In the genomic region with DNA sequence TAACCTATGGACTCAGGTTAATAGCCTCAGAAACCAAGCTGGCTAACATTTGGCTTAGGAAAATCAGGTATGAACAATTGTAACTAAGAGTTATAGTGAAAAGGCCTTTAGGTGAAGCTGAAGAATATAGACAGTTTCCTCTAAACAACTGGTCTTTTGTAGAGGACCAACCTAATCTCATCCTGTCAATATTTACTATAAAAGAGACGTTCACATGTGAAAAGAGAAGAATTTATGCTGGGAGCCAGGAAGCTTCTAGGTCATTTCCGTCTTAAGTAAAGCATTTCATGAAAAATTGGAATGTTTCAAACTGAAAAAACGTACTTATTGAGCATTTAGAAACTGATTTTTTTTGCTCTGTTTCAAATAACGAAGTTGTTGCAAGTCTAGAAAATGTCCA, we compare ENCODE assay signal across 24 cellular contexts.
"Had no signal": no experiment of that assay in that cellular context is flagged by ENCODE, and none has a peak within 500 bp of the region (broad histone marks: within the 10 kb centered on the region; RNA-seq: fewer than 3 reads in every experiment).

No MANE protein-coding gene starts in this region.

- H3K27me3 ChIP-seq: left lung, right atrium auricular region, suprapubic skin, tibial artery, uterus had no signal

- H3K9ac ChIP-seq: parathyroid adenoma had no signal

- DNase-seq: hippocampal formation; left colon; left lung; lower lobe of right lung; mammary epithelial cell; mesenchymal stem cell; naive thymus-derived CD8-positive, alpha-beta T cell; nucleus accumbens; stimulated activated CD4-positive, alpha-beta T cell treated with anti-CD3 and anti-CD28 coated beads, Interleukin-12 subunit alpha, Interleukin-12 subunit beta, amount 100 ng/mL, for 4 hours; stimulated activated CD4-positive, alpha-beta T cell treated with anti-CD3 and anti-CD28 coated beads, Interleukin-15, amount 100 ng/mL, for 24 hours; stimulated activated CD4-positive, alpha-beta T cell treated with anti-CD3 and anti-CD28 coated beads, Interleukin-2, amount 100 ng/mL, for 24 hours; stimulated activated CD4-positive, alpha-beta T cell treated with anti-CD3 and anti-CD28 coated beads, Interleukin-4, amount 100 ng/mL, for 1 hour; stimulated activated naive B cell treated with anti-CD40 and anti-IgM and Interleukin-4, amounts not matched to agents 10 μg/mL and 1 μg/mL and 100 μg/mL, for 72 hours; stimulated activated naive CD8-positive, alpha-beta T cell treated with anti-CD3 and anti-CD28 coated beads, Interleukin-15, Interleukin-2, amounts not matched to agents 100 U/mL and 50 U/mL, for 24 hours; tibial artery; uterus had no signal

- H3K4me3 Mint-ChIP-seq: naive thymus-derived CD8-positive, alpha-beta T cell; nephron; neural crest cell; stimulated activated naive B cell treated with anti-CD40 and anti-IgM and Interleukin-4, amounts not matched to agents 10 μg/mL and 1 μg/mL and 100 μg/mL, for 72 hours had no signal

- H3K4me1 Mint-ChIP-seq: naive thymus-derived CD8-positive, alpha-beta T cell; neural crest cell; stimulated activated naive B cell treated with anti-CD40 and anti-IgM and Interleukin-4, amounts not matched to agents 10 μg/mL and 1 μg/mL and 100 μg/mL, for 72 hours had no signal

- H3K4me3 ChIP-seq: left lung, lower lobe of right lung, right atrium auricular region, skin epidermis, suprapubic skin, thoracic aorta, tibial artery, uterus had no signal

- H3K36me3 ChIP-seq: left lung, lower lobe of right lung, right atrium auricular region, suprapubic skin, thoracic aorta, tibial artery, uterus had no signal

- H3K27ac ChIP-seq: left lung, lower lobe of right lung, parathyroid adenoma, right atrium auricular region, skin epidermis, suprapubic skin, thoracic aorta, tibial artery, uterus had no signal

- H3K4me1 ChIP-seq: left lung, lower lobe of right lung, parathyroid adenoma, right atrium auricular region, suprapubic skin, tibial artery, uterus had no signal

- H3K9me3 Mint-ChIP-seq: type B pancreatic cell had no signal

- H3K27ac Mint-ChIP-seq: naive thymus-derived CD8-positive, alpha-beta T cell; stimulated activated naive B cell treated with anti-CD40 and anti-IgM and Interleukin-4, amounts not matched to agents 10 μg/mL and 1 μg/mL and 100 μg/mL, for 72 hours had no signal

- H3K27me3 Mint-ChIP-seq: type B pancreatic cell had no signal

- H3K9me3 ChIP-seq: lower lobe of right lung, right atrium auricular region, suprapubic skin, thoracic aorta, tibial artery, uterus had no signal

- H3K36me3 Mint-ChIP-seq: naive thymus-derived CD8-positive, alpha-beta T cell; stimulated activated naive B cell treated with anti-CD40 and anti-IgM and Interleukin-4, amounts not matched to agents 10 μg/mL and 1 μg/mL and 100 μg/mL, for 72 hours; type B pancreatic cell had no signal
